Comparison of ENCODE assay signal across 12 cellular contexts in genomic region chr14:20209595-20209994, GRCh38. TPM values are rescaled to one million over a fixed set of nuclear protein-coding genes. Genes with fewer than 3 reads are reported as not detected.
"Had no signal": no experiment of that assay in that cellular context is flagged by ENCODE, and none has a peak within 500 bp of the region (broad histone marks: within the 10 kb centered on the region; RNA-seq: fewer than 3 reads in every experiment).

No MANE protein-coding gene starts in this region.

- ATAC-seq: GM23338, HCT116 had no signal

- H3K4me1 Mint-ChIP-seq: GM23338, H9 had no signal

- H3K27ac Mint-ChIP-seq: GM23338, H9, HFFc6 had no signal

- H3K27ac ChIP-seq: GM23248 had no signal

- H3K9ac ChIP-seq: GM23248 had no signal

- H3K4me2 ChIP-seq: GM23338 had no signal

- FAIRE-seq: H1, H54 had no signal

- H3K9me3 ChIP-seq: HAP-1 had no signal

- H3K4me3 Mint-ChIP-seq: GM23338, H9, HFFc6 had no signal

- H3K4me1 ChIP-seq: HAP-1 had no signal

- H3K36me3 ChIP-seq: HAP-1 had no signal

- H2AFZ ChIP-seq: GM23248, GM23338 had no signal

- DNase-seq: GM23248, GOT3, H7, H9, HCEC 1CT, HFFc6 had no signal

- H3K4me3 ChIP-seq: GM23248, GM23338, HAP-1 had no signal

RNA-seq across cellular contexts. Expression of gene OR11H6, which starts 13.9 kb away (rescaled TPM):
- total RNA-seq: GM23248, GM23338, H1, H4, H7, H9, HFFc6 had no signal
- polyA plus RNA-seq: GM23248, GM23338, H1 had no signal

RNA-seq across cellular contexts. Expression of gene OR11G2, which starts 18.9 kb away (rescaled TPM):
- total RNA-seq: GM23248, GM23338, H1, H4, H7, H9, HFFc6 had no signal
- polyA plus RNA-seq: GM23248, GM23338, H1 had no signal

RNA-seq across cellular contexts. Expression of gene OR11H7, which starts 19.2 kb away (rescaled TPM):
- total RNA-seq: GM23248, GM23338, H1, H4, H7, H9, HFFc6 had no signal
- polyA plus RNA-seq: GM23248, GM23338, H1 had no signal

RNA-seq across cellular contexts. Expression of gene OR11H4, which starts 29.5 kb away (rescaled TPM):
- total RNA-seq: GM23248, GM23338, H1, H4, H7, H9, HFFc6 had no signal
- polyA plus RNA-seq: GM23248, GM23338, H1 had no signal
